In the genomic region with DNA sequence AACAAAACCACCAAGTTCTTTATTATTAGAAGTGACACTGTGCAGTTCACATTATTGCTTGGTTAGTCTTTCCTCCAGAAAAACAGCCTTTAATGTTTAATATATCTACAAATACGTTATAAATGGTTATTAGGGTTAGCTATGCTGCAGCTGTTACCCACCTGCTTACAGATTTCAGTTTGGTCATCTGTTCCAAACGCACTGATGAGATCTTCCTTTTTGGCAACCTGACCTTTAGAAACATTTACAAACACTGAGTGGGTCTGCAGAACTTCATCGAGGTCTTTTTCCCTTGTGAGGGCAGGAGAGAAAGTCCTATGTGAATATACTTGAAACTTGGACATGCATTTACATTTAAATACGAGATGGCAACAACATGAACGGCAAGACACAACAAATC, we compare ENCODE assay signal across 8 cellular contexts. TPM values are rescaled to one million over a fixed set of nuclear protein-coding genes. Genes with fewer than 3 reads are reported as not detected.
DNase-seq lines count a peak whose midpoint lies in the region; ATAC-seq and TF ChIP-seq lines count a peak whose summit lies in the region.
"Not testable (repeated sequence)": the region's sequence is repeated elsewhere in the genome, so short reads cannot be mapped to it uniquely, and the experiment has no call there.

No MANE protein-coding gene starts in this region.

- H3K4me2 ChIP-seq in trophoblast cell (ENCODE audit: low read length): peak overlapping the region; percentile 69

- not testable (repeated sequence) for H3K9me3 Mint-ChIP-seq in CD4-positive, alpha-beta memory T cell; WTC11

- peaks cover 13 to 45% of the 10 kb centered on the region in 2 donors for H3K36me3 Mint-ChIP-seq in CD4-positive, alpha-beta memory T cell
- peaks cover 25% of the 10 kb centered on the region for H3K36me3 Mint-ChIP-seq in WTC11

- TF ChIP-seq CTCF in WTC11 (IDR thresholded peaks at IDR 0.05); astrocyte of the cerebellum (IDR thresholded peaks at IDR 0.05; ENCODE audit: low read depth, low read length, missing control alignments); epithelial cell of proximal tubule (conservative IDR thresholded peaks at IDR 0.05; ENCODE audit: low read depth, low read length); lung (IDR thresholded peaks at IDR 0.05; ENCODE audit: control extremely low read depth, extremely low read depth); tibial nerve (IDR thresholded peaks at IDR 0.05): not testable (repeated sequence)

- not testable (repeated sequence) for H3K9me3 ChIP-seq in CD4-positive, alpha-beta memory T cell (ENCODE audit: control insufficient read depth in 1 of 2, low read length in 2 of 2); lung (ENCODE audit: control insufficient read depth in 2 of 2, insufficient read depth in 1 of 2, low read length in 1 of 2); trophoblast cell (ENCODE audit: insufficient read depth, low read depth, low read length); tibial nerve

- not testable (repeated sequence) for ATAC-seq in WTC11; lung (ENCODE audit: insufficient read depth, low FRiP score)

- H3K4me3 ChIP-seq in CD4-positive, alpha-beta memory T cell (ENCODE audit: low read length in 2 of 2): peak overlapping the region in 1 of 2 donors; percentile 61
- H3K4me3 ChIP-seq in astrocyte of the cerebellum (ENCODE audit: low read depth, low read length): peak overlapping the region; percentile 73
- peak overlapping the region; percentile 73 for H3K4me3 ChIP-seq in epithelial cell of proximal tubule (ENCODE audit: low read depth, low read length)
- H3K4me3 ChIP-seq in lung; trophoblast cell (ENCODE audit: low read depth, low read length): not testable (repeated sequence)
- peak overlapping the region; percentile 54 to 92 (median 80) for H3K4me3 ChIP-seq in tibial nerve

- not testable (repeated sequence) for H2BK12ac ChIP-seq in trophoblast cell (ENCODE audit: low read length)

- peaks cover 24% of the 10 kb centered on the region for H3K4me1 ChIP-seq in CD4-positive, alpha-beta memory T cell (ENCODE audit: insufficient read depth, low read length)
- not testable (repeated sequence) for H3K4me1 ChIP-seq in lung (ENCODE audit: control insufficient read depth in 2 of 2, insufficient read depth in 2 of 2, low read length in 2 of 2); trophoblast cell (ENCODE audit: control insufficient read depth in 1 of 2, insufficient read depth in 2 of 2, low read length in 2 of 2)
- peaks cover 4 to 36% (median 14%) of the 10 kb centered on the region in 4 donors for H3K4me1 ChIP-seq in tibial nerve

- not testable (repeated sequence) for H3K79me1 ChIP-seq in trophoblast cell (ENCODE audit: low read length)

- not testable (repeated sequence) for H3K14ac ChIP-seq in trophoblast cell (ENCODE audit: low read length)

- not testable (repeated sequence) for H3K18ac ChIP-seq in trophoblast cell (ENCODE audit: low read length)

- 57 to 69% methylated on average over 5 of the region's 5 CpGs for WGBS in lung, 2 donors
- WGBS in trophoblast cell (ENCODE audit: extremely low coverage, insufficient coverage, insufficient read length): no CpG with 5 or more reads among the region's 5 CpGs
- 39 to 61% methylated on average over 5 of the region's 5 CpGs for WGBS in tibial nerve, 2 donors

- not testable (repeated sequence) for TF ChIP-seq POLR2A in tibial nerve (IDR thresholded peaks at IDR 0.05)

- peaks cover 19% of the 10 kb centered on the region for H3K36me3 ChIP-seq in CD4-positive, alpha-beta memory T cell (ENCODE audit: insufficient read depth, low read length)
- H3K36me3 ChIP-seq in lung (ENCODE audit: control insufficient read depth in 2 of 2, insufficient read depth in 2 of 2, low read length in 2 of 2) (peaks cover 8 to 12% of the 10 kb centered on the region in 2 donors), trophoblast cell (ENCODE audit: control insufficient read depth in 1 of 2, insufficient read depth in 2 of 2, low read length in 2 of 2) (peaks cover 13% of the 10 kb centered on the region in 2 experiments), tibial nerve (peaks cover 2 to 48% (median 15%) of the 10 kb centered on the region in 3 donors)

- H4K8ac ChIP-seq in trophoblast cell (ENCODE audit: low read depth, low read length): not testable (repeated sequence)

- H3K4me3 Mint-ChIP-seq in CD4-positive, alpha-beta memory T cell: peak overlapping the region; percentile 96 to 100 (median 100)
- peak overlapping the region; percentile 100 for H3K4me3 Mint-ChIP-seq in WTC11

- H3K27ac Mint-ChIP-seq in CD4-positive, alpha-beta memory T cell: peak overlapping the region in 6 of 7 donors; percentile 97 to 100 (median 100)
- peak overlapping the region; percentile 57; the same call in 1 of the 2 replicates for H3K27ac Mint-ChIP-seq in WTC11

- H2BK5ac ChIP-seq in trophoblast cell (ENCODE audit: low read depth, low read length, poor library complexity): not testable (repeated sequence)

- not testable (repeated sequence) for H4K91ac ChIP-seq in trophoblast cell (ENCODE audit: low read depth, low read length)

- TF ChIP-seq EP300 in tibial nerve (IDR thresholded peaks at IDR 0.05): not testable (repeated sequence)

- CTCF ChIA-PET in CD4-positive, alpha-beta memory T cell (lab: Charles Lee; ENCODE audit: partially characterized antibody): not testable (repeated sequence)
- CTCF ChIA-PET in WTC11 (lab: Charles Lee): interaction anchor here (1.3 kb wide), 1 partner anchor 149 kb away, joined by 5 read pairs; no protein-coding TSS in a partner anchor

- not testable (repeated sequence) for H3K27me3 ChIP-seq in CD4-positive, alpha-beta memory T cell (ENCODE audit: insufficient read depth, low read length); lung (ENCODE audit: control insufficient read depth, insufficient read depth); trophoblast cell (ENCODE audit: insufficient read depth, low read length); tibial nerve

- H2BK120ac ChIP-seq in trophoblast cell (ENCODE audit: insufficient read depth, low read length, poor library complexity): not testable (repeated sequence)

- not testable (repeated sequence) for H3K79me2 ChIP-seq in trophoblast cell (ENCODE audit: control insufficient read depth, insufficient read depth, low read length, poor library complexity)

- in situ Hi-C loops in astrocyte of the cerebellum (cut with HindIII; ENCODE audit: low sequenced_read_pairs): not testable (repeated sequence)

- not testable (repeated sequence) for H3K4ac ChIP-seq in trophoblast cell (ENCODE audit: low read depth, low read length)

- not testable (repeated sequence) for H2AFZ ChIP-seq in trophoblast cell (ENCODE audit: insufficient read depth, low read length, poor library complexity)

- not testable (repeated sequence) for H3K23ac ChIP-seq in trophoblast cell (ENCODE audit: low read length)

- H3K9ac ChIP-seq in trophoblast cell (ENCODE audit: low read length): not testable (repeated sequence)

- peak overlapping the region; percentile 99 for H3K27ac ChIP-seq in CD4-positive, alpha-beta memory T cell (ENCODE audit: low read depth, low read length)
- H3K27ac ChIP-seq in lung (ENCODE audit: low read depth in 1 of 2, low read length in 1 of 2) (peak overlapping the region; percentile 98), tibial nerve (peak overlapping the region; percentile 92 to 99 (median 98))
- not testable (repeated sequence) for H3K27ac ChIP-seq in trophoblast cell (ENCODE audit: low read depth, low read length)

- POLR2A ChIA-PET in CD4-positive, alpha-beta memory T cell (lab: Charles Lee; ENCODE audit: partially characterized antibody): interaction anchor here (0.9 to 1.9 kb wide), 2 partner anchors 149 to 254 kb away, joined by 3 to 26 read pairs; no protein-coding TSS in a partner anchor
- POLR2A ChIA-PET in WTC11 (lab: Charles Lee): not testable (repeated sequence)

- not testable (repeated sequence) for H4K12ac ChIP-seq in trophoblast cell (ENCODE audit: low read depth, low read length)

- not testable (repeated sequence) for DNase-seq in CD4-positive, alpha-beta memory T cell; WTC11 (ENCODE audit: low spot score); astrocyte of the cerebellum (ENCODE audit: low read depth); epithelial cell of proximal tubule (ENCODE audit: low read depth); lung (ENCODE audit: low spot score); trophoblast cell; tibial nerve (ENCODE audit: low spot score in 2 of 2)
- peak; percentile 59 for DNase-seq in LHCN-M2 (ENCODE audit: low read depth)

- intact Hi-C loops in CD4-positive, alpha-beta memory T cell (cut with micrococcal nuclease): loop anchor here (1.0 kb wide), 1 partner anchor 149 kb away; no protein-coding TSS in a partner anchor

- not testable (repeated sequence) for H3K27me3 Mint-ChIP-seq in CD4-positive, alpha-beta memory T cell; WTC11 (ENCODE audit: low read depth)

- not testable (repeated sequence) for H2AK5ac ChIP-seq in trophoblast cell (ENCODE audit: low read length)

- peaks cover 16 to 46% (median 29%) of the 10 kb centered on the region in 4 donors for H3K4me1 Mint-ChIP-seq in CD4-positive, alpha-beta memory T cell
- not testable (repeated sequence) for H3K4me1 Mint-ChIP-seq in WTC11

RNA-seq across cellular contexts. Expression of a gene that starts 1.3 kb away (rescaled TPM):
- total RNA-seq in CD4-positive, alpha-beta memory T cell: 10 to 100 TPM; 69.7 to 72.2 TPM
- polyA plus RNA-seq in CD4-positive, alpha-beta memory T cell: 100 to 1,000 TPM in 1 of 2 donors, 10 to 100 TPM in 1; 84.0 to 127 TPM
- total RNA-seq in LHCN-M2 (2014; rRNA removed): 216 and 247 TPM in 2 replicates
- polyA plus RNA-seq in LHCN-M2 (2012): 179 TPM
- 22.9 to 25.5 TPM (median 24.5 TPM) in 3 replicates for total RNA-seq in WTC11 (2021)
- total RNA-seq in epithelial cell of proximal tubule: 82.9 and 83.5 TPM in 2 replicates
- total RNA-seq in lung: 10 to 100 TPM; 67.5 to 91.9 TPM
- 100 to 1,000 TPM; 100 to 108 TPM for polyA plus RNA-seq in lung
- polyA plus RNA-seq in trophoblast cell (2013): 109 TPM in 2 replicates
- total RNA-seq in tibial nerve: 100 to 1,000 TPM; 138 to 199 (median 179) TPM

RNA-seq across cellular contexts. Expression of a gene that starts 2.6 kb away (rescaled TPM):
- 10 to 100 TPM; 25.9 to 29.6 TPM for total RNA-seq in CD4-positive, alpha-beta memory T cell
- 10 to 100 TPM; 19.2 to 32.3 TPM for polyA plus RNA-seq in CD4-positive, alpha-beta memory T cell
- total RNA-seq in LHCN-M2 (2014; rRNA removed) (23.2 and 29.9 TPM in 2 replicates), WTC11 (2021) (14.9 to 15.8 TPM (median 15.3 TPM) in 3 replicates), epithelial cell of proximal tubule (12.3 and 15.8 TPM in 2 replicates), lung (10 to 100 TPM; 12.9 to 27.1 TPM), tibial nerve (10 to 100 TPM; 18.6 to 53.1 (median 28.3) TPM)
- 8.6 TPM for polyA plus RNA-seq in LHCN-M2 (2012)
- polyA plus RNA-seq in lung: 10 to 100 TPM in 1 of 2 donors, 1 to 10 TPM in 1; 6.1 to 11.1 TPM
- polyA plus RNA-seq in trophoblast cell (2013): 12.5 and 12.6 TPM in 2 replicates
